In the genomic region with DNA sequence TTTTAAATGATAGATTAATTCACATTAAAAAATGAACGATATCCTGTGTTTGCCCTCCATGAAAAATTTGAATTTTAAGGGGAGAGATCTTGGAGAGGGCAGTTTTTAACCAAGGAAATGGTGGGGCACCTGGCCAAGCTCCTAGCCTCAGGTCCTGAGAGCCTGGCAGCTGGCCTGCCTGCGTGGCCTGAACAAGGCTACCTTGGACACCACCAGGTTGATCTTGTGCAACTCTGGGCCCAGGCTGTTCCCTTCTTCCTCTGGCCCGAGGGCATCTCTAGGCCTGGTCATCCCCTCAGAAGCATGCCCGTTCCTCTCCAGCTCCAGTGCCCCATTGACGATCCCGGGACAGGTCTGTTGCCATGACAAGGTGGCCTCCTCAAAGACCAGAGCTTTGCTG, we compare ENCODE assay signal across 1 cellular context.
TF ChIP-seq lines count a peak whose summit lies in the region.

No MANE protein-coding gene starts in this region.

TF ChIP-seq in liver, 16 proteins besides CTCF, POLR2A, EP300 and RAD21 (continued from another document):
- no peak for TF ChIP-seq ATF3 (IDR thresholded peaks at IDR 0.05)
- TF ChIP-seq, protein P1, sequence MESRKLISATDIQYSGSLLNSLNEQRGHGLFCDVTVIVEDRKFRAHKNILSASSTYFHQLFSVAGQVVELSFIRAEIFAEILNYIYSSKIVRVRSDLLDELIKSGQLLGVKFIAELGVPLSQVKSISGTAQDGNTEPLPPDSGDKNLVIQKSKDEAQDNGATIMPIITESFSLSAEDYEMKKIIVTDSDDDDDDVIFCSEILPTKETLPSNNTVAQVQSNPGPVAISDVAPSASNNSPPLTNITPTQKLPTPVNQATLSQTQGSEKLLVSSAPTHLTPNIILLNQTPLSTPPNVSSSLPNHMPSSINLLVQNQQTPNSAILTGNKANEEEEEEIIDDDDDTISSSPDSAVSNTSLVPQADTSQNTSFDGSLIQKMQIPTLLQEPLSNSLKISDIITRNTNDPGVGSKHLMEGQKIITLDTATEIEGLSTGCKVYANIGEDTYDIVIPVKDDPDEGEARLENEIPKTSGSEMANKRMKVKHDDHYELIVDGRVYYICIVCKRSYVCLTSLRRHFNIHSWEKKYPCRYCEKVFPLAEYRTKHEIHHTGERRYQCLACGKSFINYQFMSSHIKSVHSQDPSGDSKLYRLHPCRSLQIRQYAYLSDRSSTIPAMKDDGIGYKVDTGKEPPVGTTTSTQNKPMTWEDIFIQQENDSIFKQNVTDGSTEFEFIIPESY (IDR thresholded peaks at IDR 0.05) = no peak
- no peak for TF ChIP-seq FOXA2 (IDR thresholded peaks at IDR 0.05)
- TF ChIP-seq, protein P2, sequence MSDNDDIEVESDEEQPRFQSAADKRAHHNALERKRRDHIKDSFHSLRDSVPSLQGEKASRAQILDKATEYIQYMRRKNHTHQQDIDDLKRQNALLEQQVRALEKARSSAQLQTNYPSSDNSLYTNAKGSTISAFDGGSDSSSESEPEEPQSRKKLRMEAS (IDR thresholded peaks at IDR 0.05) = peak; percentile 48
- TF ChIP-seq SP1 (IDR thresholded peaks at IDR 0.05) = peak; percentile 23
- no peak for TF ChIP-seq TAF1 (conservative IDR thresholded peaks at IDR 0.05)
- TF ChIP-seq RXRA (IDR thresholded peaks at IDR 0.05) = peak; percentile 60 to 73
- no peak for TF ChIP-seq FOXA1 (IDR thresholded peaks at IDR 0.05)
